11 cellular contexts compared by ENCODE assay signal in the genomic region with DNA sequence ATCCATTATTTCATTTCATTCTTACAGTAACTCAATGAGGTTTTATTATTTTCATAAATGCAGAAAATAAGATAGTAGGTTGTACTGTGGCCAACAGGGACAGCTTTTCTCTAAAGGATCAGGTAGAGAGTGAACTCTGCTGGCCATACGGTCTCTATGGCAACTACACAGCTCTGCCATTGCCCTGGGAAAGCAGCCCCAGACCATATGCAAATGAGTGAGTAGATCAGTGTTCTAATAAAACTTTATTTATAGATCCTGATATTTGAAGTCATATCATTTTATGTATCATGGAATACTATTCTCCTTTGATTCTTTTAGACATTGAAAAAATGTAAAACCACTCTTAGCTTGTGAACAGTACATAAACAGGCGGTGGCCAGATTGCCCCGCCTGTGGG.
DNase-seq lines count a peak whose midpoint lies in the region; ATAC-seq lines count a peak whose summit lies in the region.
"Had no signal": no experiment of that assay in that cellular context is flagged by ENCODE, and none has a peak within 500 bp of the region (broad histone marks: within the 10 kb centered on the region; RNA-seq: fewer than 3 reads in every experiment).

No MANE protein-coding gene starts in this region.

- H3K9me3 ChIP-seq in adipocyte (ENCODE audit: control insufficient read depth, low read length) = no peaks in the 10 kb centered on the region
- no peaks in the 10 kb centered on the region for H3K9me3 ChIP-seq in subcutaneous abdominal adipose tissue (ENCODE audit: control insufficient read depth in 5 of 5, low read length in 5 of 5)

- H3K36me3 ChIP-seq in adipocyte (ENCODE audit: control insufficient read depth, insufficient read depth, low read length, severe bottlenecking) (no peaks in the 10 kb centered on the region), subcutaneous abdominal adipose tissue (ENCODE audit: control insufficient read depth in 5 of 5, insufficient read depth in 5 of 5, low read length in 5 of 5) (no peaks in the 10 kb centered on the region)

- H3K4me3 ChIP-seq in adipocyte (ENCODE audit: low read length) (peak overlapping the region; percentile 78), subcutaneous abdominal adipose tissue (ENCODE audit: low read depth in 1 of 5, low read length in 5 of 5) (peak overlapping the region; percentile 32 to 56 (median 43))

- DNase-seq in NCI-H2029 (lab: John Stamatoyannopoulos, UW) (peak; percentile 52), NCI-H2029 treated with DMSO at 0.1 percent for 48 hours (lab: John Stamatoyannopoulos, UW) (no peak), adipocyte (ENCODE audit: low read depth) (no peak), left colon (no peak), KG1 (lab: John Stamatoyannopoulos, UW) (no peak), DMS153 treated with DMSO at 0.1 percent for 48 hours (lab: John Stamatoyannopoulos, UW; ENCODE audit: unreplicated experiment) (no peak)
- DNase-seq: activated gamma-delta T cell, foreskin melanocyte, NCI-H146 had no signal

- H3K27ac ChIP-seq in subcutaneous abdominal adipose tissue (ENCODE audit: low read depth, low read length) = peak overlapping the region; percentile 96

- H3K9ac ChIP-seq in adipocyte (ENCODE audit: low read length) (peak overlapping the region; percentile 88), subcutaneous abdominal adipose tissue (ENCODE audit: low read length in 5 of 5) (peak overlapping the region in 4 of 5 donors; percentile 45 to 64 (median 54))

- H3K4me1 ChIP-seq in adipocyte (ENCODE audit: control insufficient read depth, insufficient read depth, low read length) (peaks cover 35% of the 10 kb centered on the region), subcutaneous abdominal adipose tissue (ENCODE audit: control insufficient read depth in 5 of 5, insufficient read depth in 5 of 5, low read length in 5 of 5) (peaks cover 7 to 54% (median 34%) of the 10 kb centered on the region in 5 donors)

- peaks cover under 1% of the 10 kb centered on the region for H3K27me3 ChIP-seq in adipocyte (replicated peaks; ENCODE audit: control insufficient read depth, insufficient read depth, low read length)
- no peaks in the 10 kb centered on the region for H3K27me3 ChIP-seq in subcutaneous abdominal adipose tissue (ENCODE audit: control insufficient read depth in 5 of 5, insufficient read depth in 4 of 5, low read length in 5 of 5)

- ATAC-seq in left colon (peak; percentile 68), HG03442 (IDR thresholded peaks at IDR 0.05; ENCODE audit: unreplicated experiment) (no peak)

- intact Hi-C loops in left colon (cut with DNase I, micrococcal nuclease) = no loop called here
